In genomic region chr12:12985817-12986408, GRCh38 we compare ENCODE assay signal across 8 cellular contexts. TPM values are rescaled to one million over a fixed set of nuclear protein-coding genes. Genes with fewer than 3 reads are reported as not detected.
DNase-seq lines count a peak whose midpoint lies in the region; ATAC-seq lines count a peak whose summit lies in the region.

No MANE protein-coding gene starts in this region.

- no peak overlapping the region for H3K18ac ChIP-seq in mesenchymal stem cell (ENCODE audit: low read depth in 1 of 2, low read length in 2 of 2)

- no peak overlapping the region for H2BK15ac ChIP-seq in mesenchymal stem cell (ENCODE audit: low read depth, poor library complexity, severe bottlenecking)

- peaks cover 26 to 82% of the 10 kb centered on the region in 2 experiments for H3K36me3 ChIP-seq in mesenchymal stem cell (ENCODE audit: control insufficient read depth in 1 of 2, insufficient read depth in 2 of 2, low read depth in 1 of 2, low read length in 2 of 2)

- H3K4me1 ChIP-seq in mesenchymal stem cell (ENCODE audit: control insufficient read depth, insufficient read depth, low read depth, low read length) = peaks cover 1% of the 10 kb centered on the region

- no peak overlapping the region for H3K4me2 ChIP-seq in mesenchymal stem cell (ENCODE audit: low read length, poor library complexity, severe bottlenecking)

- no peak overlapping the region for H3K9ac ChIP-seq in mesenchymal stem cell (ENCODE audit: low read length)

- no peak overlapping the region for H3K14ac ChIP-seq in mesenchymal stem cell (ENCODE audit: low read length in 2 of 2)

- no peak overlapping the region for H2AFZ ChIP-seq in mesenchymal stem cell (ENCODE audit: low read depth, low read length)

- H2BK5ac ChIP-seq in mesenchymal stem cell (ENCODE audit: low read depth, low read length, poor library complexity, severe bottlenecking) = no peak overlapping the region

- no peaks in the 10 kb centered on the region for H3K27me3 ChIP-seq in mesenchymal stem cell (ENCODE audit: control insufficient read depth in 1 of 2, insufficient read depth in 1 of 2, low read length in 2 of 2)

- H3K4me3 ChIP-seq in mesenchymal stem cell (ENCODE audit: insufficient read depth in 1 of 2, low read depth in 1 of 2, low read length in 2 of 2) = no peak overlapping the region

- H2BK120ac ChIP-seq in mesenchymal stem cell (ENCODE audit: low read depth, low read length) = no peak overlapping the region

- H4K8ac ChIP-seq in mesenchymal stem cell (ENCODE audit: low read length) = no peak overlapping the region

- H4K91ac ChIP-seq in mesenchymal stem cell (ENCODE audit: low read length) = no peak overlapping the region

- DNase-seq in Daoy (ENCODE audit: low read depth) (peak; percentile 39), amniotic epithelial cell (ENCODE audit: low read depth) (peak; percentile 36), mesenchymal stem cell (peak; percentile 55), NCI-H2107 treated with DMSO at 0.1 percent for 48 hours (lab: John Stamatoyannopoulos, UW; ENCODE audit: unreplicated experiment) (no peak), NCI-H1092 treated with DMSO at 0.1 percent for 48 hours (lab: John Stamatoyannopoulos, UW) (no peak)
- no peak for DNase-seq in activated CD4-positive, CD25-positive, alpha-beta regulatory T cell treated with anti-CD3 and anti-CD28 coated beads, Interleukin-2, amount 50 U/mL, for 72 hours

- H3K79me1 ChIP-seq in mesenchymal stem cell (replicated peaks; ENCODE audit: low read length, poor library complexity, severe bottlenecking) = peaks cover 22% of the 10 kb centered on the region

- WGBS in mesenchymal stem cell = 76% methylated on average over 4 of the region's 4 CpGs

- H3K27ac ChIP-seq in mesenchymal stem cell (ENCODE audit: low read length, poor library complexity, severe bottlenecking) = no peak overlapping the region

- H3K9me3 ChIP-seq in mesenchymal stem cell (ENCODE audit: control insufficient read depth, low read length) = no peaks in the 10 kb centered on the region

- no peak overlapping the region for H3K23ac ChIP-seq in mesenchymal stem cell (ENCODE audit: low read length in 2 of 2)

- H2BK12ac ChIP-seq in mesenchymal stem cell (ENCODE audit: low read length in 2 of 2) = no peak overlapping the region

- H2AK5ac ChIP-seq in mesenchymal stem cell (ENCODE audit: low read length, severe bottlenecking) = no peak overlapping the region

- ATAC-seq in HG03521 (IDR thresholded peaks at IDR 0.05; ENCODE audit: unreplicated experiment) = peak; percentile 53
- ATAC-seq in HG03432 (IDR thresholded peaks at IDR 0.05; ENCODE audit: unreplicated experiment) = no peak

- H3K4ac ChIP-seq in mesenchymal stem cell (ENCODE audit: low read depth in 1 of 2, low read length in 2 of 2) = no peak overlapping the region

RNA-seq across cellular contexts. Expression of gene HEBP1, which starts 14.2 kb away (rescaled TPM):
- total RNA-seq in Daoy (2014; rRNA removed; shearing (Covaris generic)) = 0.83 and 6.1 TPM in 2 replicates
- polyA plus RNA-seq in mesenchymal stem cell (2013, experiment 1 of 2) = 91.3 TPM
- polyA plus RNA-seq in mesenchymal stem cell (2013, experiment 2 of 2) = 90.4 TPM

RNA-seq across cellular contexts. Expression of gene GPRC5D, which starts 33.9 kb away (rescaled TPM):
- not detected in 2 replicates for total RNA-seq in Daoy (2014; rRNA removed; shearing (Covaris generic))
- not detected for polyA plus RNA-seq in mesenchymal stem cell (2013, experiment 1 of 2)
- not detected for polyA plus RNA-seq in mesenchymal stem cell (2013, experiment 2 of 2)

RNA-seq across cellular contexts. Expression of gene FAM234B, which starts 58.3 kb away (rescaled TPM):
- total RNA-seq in Daoy (2014; rRNA removed; shearing (Covaris generic)) = 5.5 and 12.4 TPM in 2 replicates
- polyA plus RNA-seq in mesenchymal stem cell (2013, experiment 1 of 2) = 2.3 TPM
- polyA plus RNA-seq in mesenchymal stem cell (2013, experiment 2 of 2) = 2.5 TPM

Comparison
In these comparisons a context has a peak if more than half of its experiments do, and no peak if none do; other contexts are left out.
1. DNase-seq: peak in Daoy (single experiment), amniotic epithelial cell (single experiment) and mesenchymal stem cell (single experiment); none in NCI-H2107 treated with DMSO at 0.1 percent for 48 hours (single experiment), NCI-H1092 treated with DMSO at 0.1 percent for 48 hours (single experiment) and activated CD4-positive, CD25-positive, alpha-beta regulatory T cell treated with anti-CD3 and anti-CD28 coated beads, Interleukin-2, amount 50 U/mL, for 72 hours (single experiment).